15 cellular contexts compared by ENCODE assay signal in genomic region chr9:34553511-34554021, GRCh38. TPM values are rescaled to one million over a fixed set of nuclear protein-coding genes. Genes with fewer than 3 reads are reported as not detected.
DNase-seq lines count a peak whose midpoint lies in the region; ATAC-seq and TF ChIP-seq lines count a peak whose summit lies in the region.
"Had no signal": no experiment of that assay in that cellular context is flagged by ENCODE, and none has a peak within 500 bp of the region (broad histone marks: within the 10 kb centered on the region; RNA-seq: fewer than 3 reads in every experiment).

No MANE protein-coding gene starts in this region.

- POLR2A ChIA-PET in A673 (lab: Charles Lee; ENCODE audit: low non-redundant PET), result no interaction called here

- CTCF ChIA-PET in A673 (lab: Charles Lee), result no interaction called here

- H3K27ac ChIP-seq in cardiac muscle cell (peak overlapping the region; percentile 41), heart left ventricle (no peak overlapping the region), RWPE2 (ENCODE audit: poor library complexity, severe bottlenecking) (no peak overlapping the region), spleen (no peak overlapping the region), A673 (ENCODE audit: low read depth, low read length, poor library complexity, severe bottlenecking) (no peak overlapping the region)
- H3K27ac ChIP-seq: Peyer's patch had no signal

- intact Hi-C loops in heart left ventricle (cut with DNase I) (no loop called here), spleen (cut with DNase I; ENCODE audit: low total_unique reads) (no loop called here), A673 (cut with micrococcal nuclease; ENCODE audit: unreplicated experiment) (no loop called here)

- ATAC-seq in heart left ventricle (no peak), RWPE2 (ENCODE audit: low read depth) (no peak)
- ATAC-seq: CD8-positive, alpha-beta T cell had no signal

- peaks cover 40% of the 10 kb centered on the region for H3K4me1 ChIP-seq in cardiac muscle cell (ENCODE audit: low read depth)
- H3K4me1 ChIP-seq in heart left ventricle, result no peaks in the 10 kb centered on the region
- H3K4me1 ChIP-seq in RWPE2 (ENCODE audit: insufficient read depth, poor library complexity, severe bottlenecking), result no peaks in the 10 kb centered on the region
- peaks cover 0 to 36% (median 7%) of the 10 kb centered on the region in 6 donors for H3K4me1 ChIP-seq in spleen
- peaks cover 9% of the 10 kb centered on the region for H3K4me1 ChIP-seq in A673 (ENCODE audit: insufficient read depth, low read length, poor library complexity, severe bottlenecking)
- H3K4me1 ChIP-seq: Peyer's patch had no signal

- no peaks in the 10 kb centered on the region for H3K27me3 ChIP-seq in cardiac muscle cell
- H3K27me3 ChIP-seq in heart left ventricle, result peaks cover 0 to under 1% (median 0%) of the 10 kb centered on the region in 9 donors
- H3K27me3 ChIP-seq in RWPE2 (ENCODE audit: insufficient read depth, poor library complexity, severe bottlenecking), result no peaks in the 10 kb centered on the region
- peaks cover 0 to 20% (median 0%) of the 10 kb centered on the region in 7 donors for H3K27me3 ChIP-seq in spleen (replicated peaks in 1 of 7)
- H3K27me3 ChIP-seq in A673 (replicated peaks; ENCODE audit: insufficient read depth, low read depth, low read length, poor library complexity), result no peaks in the 10 kb centered on the region
- H3K27me3 ChIP-seq: Peyer's patch had no signal

- BruUV-seq in A673 (replicated peaks; lab: Mats Ljungman, UMichigan), result no TSS peak

- TF ChIP-seq POLR2A in heart left ventricle (IDR thresholded peaks at IDR 0.05) (no peak), spleen (IDR thresholded peaks at IDR 0.05) (no peak)

- no peak for TF ChIP-seq CTCF in cardiac muscle cell (IDR thresholded peaks at IDR 0.05; ENCODE audit: low read depth, low read length)
- TF ChIP-seq CTCF in heart left ventricle (IDR thresholded peaks at IDR 0.05), result no peak
- TF ChIP-seq CTCF in RWPE2 (IDR thresholded peaks at IDR 0.05; ENCODE audit: poor library complexity, severe bottlenecking), result no peak
- no peak for TF ChIP-seq CTCF in spleen (IDR thresholded peaks at IDR 0.05 in 8 of 11, conservative IDR thresholded peaks at IDR 0.05 in 3 of 11)
- no peak for TF ChIP-seq CTCF in A673 (conservative IDR thresholded peaks at IDR 0.05; ENCODE audit: low read depth, low read length)

- WGBS in heart left ventricle, 4 donors, result 77 to 85% (median 81%) methylated on average over 11 to 18 of the region's 18 CpGs
- 74 to 86% (median 85%) methylated on average over 17 to 18 of the region's 18 CpGs for WGBS in spleen, 5 donors

- H3K9me3 ChIP-seq in cardiac muscle cell (ENCODE audit: low read depth) (no peaks in the 10 kb centered on the region), heart left ventricle (no peaks in the 10 kb centered on the region), RWPE2 (ENCODE audit: severe bottlenecking) (no peaks in the 10 kb centered on the region), spleen (no peaks in the 10 kb centered on the region), A673 (ENCODE audit: low read depth, low read length, poor library complexity, severe bottlenecking) (no peaks in the 10 kb centered on the region)
- H3K9me3 ChIP-seq: Peyer's patch had no signal

- no peak for DNase-seq in cardiac muscle cell (ENCODE audit: low read depth in 1 of 2, low spot score in 1 of 2)
- DNase-seq in heart left ventricle, result no peak
- peak; percentile 46 for DNase-seq in RWPE2 (ENCODE audit: low spot score)
- DNase-seq in left kidney (ENCODE audit: low read depth, low spot score), result peak; percentile 37
- DNase-seq in spleen, result peak; percentile 64
- no peak for DNase-seq in NCI-H774 (lab: John Stamatoyannopoulos, UW)
- DNase-seq in inferior parietal cortex (ENCODE audit: extremely low spot score), result no peak
- no peak for DNase-seq in A673 (ENCODE audit: low spot score)
- DNase-seq: ACHN; CD8-positive, alpha-beta T cell; H9; Karpas-422; MM.1S; SIG-M5 had no signal

- H3K36me3 ChIP-seq in cardiac muscle cell (no peaks in the 10 kb centered on the region), heart left ventricle (no peaks in the 10 kb centered on the region), RWPE2 (ENCODE audit: low read depth) (no peaks in the 10 kb centered on the region), spleen (peaks cover 0 to 8% (median 0%) of the 10 kb centered on the region in 6 donors), A673 (ENCODE audit: insufficient read depth, low read length, poor library complexity, severe bottlenecking) (no peaks in the 10 kb centered on the region)
- H3K36me3 ChIP-seq: Peyer's patch had no signal

- no peak overlapping the region for H3K4me3 ChIP-seq in cardiac muscle cell
- H3K4me3 ChIP-seq in heart left ventricle, result no peak overlapping the region
- no peak overlapping the region for H3K4me3 ChIP-seq in RWPE2 (ENCODE audit: severe bottlenecking)
- no peak overlapping the region for H3K4me3 ChIP-seq in spleen
- no peak overlapping the region for H3K4me3 ChIP-seq in A673 (ENCODE audit: low read depth, low read length, poor library complexity, severe bottlenecking)
- H3K4me3 ChIP-seq: Peyer's patch had no signal

RNA-seq across cellular contexts. Expression of gene ENHO, which starts 30.8 kb away (rescaled TPM):
- 3.9 and 7.6 TPM in 2 replicates for total RNA-seq in cardiac muscle cell
- polyA plus RNA-seq in cardiac muscle cell, result 8.7 and 13.1 TPM in 2 replicates
- 1 to 10 TPM in 1 of 9 donors, under 1 TPM in 6, not detected in 2; 0.37 to 1.2 (median 0.52) TPM for total RNA-seq in heart left ventricle
- under 1 TPM; 0.26 to 0.27 TPM for polyA plus RNA-seq in heart left ventricle
- under 1 TPM in 3 of 7 donors, not detected in 4; 0.35 to 0.91 (median 0.46) TPM for total RNA-seq in spleen
- polyA plus RNA-seq in spleen, result under 1 TPM; 0.74 to 0.94 (median 0.89) TPM
- 1.2 and 2.8 TPM in 2 replicates for total RNA-seq in A673 (2021)
- total RNA-seq: CD8-positive, alpha-beta T cell had no signal

RNA-seq across cellular contexts. Expression of gene CNTFR, which starts 36.0 kb away (rescaled TPM):
- total RNA-seq in cardiac muscle cell, result 23.1 and 29.8 TPM in 2 replicates
- polyA plus RNA-seq in cardiac muscle cell, result 15.5 and 22.4 TPM in 2 replicates
- total RNA-seq in heart left ventricle, result 1 to 10 TPM in 5 of 9 donors, under 1 TPM in 4; 0.43 to 9.8 (median 1.2) TPM
- polyA plus RNA-seq in heart left ventricle, result 1 to 10 TPM; 2.2 to 2.3 TPM
- 10 to 100 TPM in 5 of 7 donors, 1 to 10 TPM in 2; 6.6 to 46.8 (median 26.3) TPM for total RNA-seq in spleen
- 1 to 10 TPM; 2.8 to 7.7 (median 3.1) TPM for polyA plus RNA-seq in spleen
- total RNA-seq in A673 (2021), result 3.7 and 4.5 TPM in 2 replicates
- total RNA-seq: CD8-positive, alpha-beta T cell had no signal

RNA-seq across cellular contexts. Expression of gene RPP25L, which starts 58.3 kb away (rescaled TPM):
- total RNA-seq in cardiac muscle cell (68.4 and 71.6 TPM in 2 replicates), heart left ventricle (10 to 100 TPM; 22.5 to 79.2 (median 38.3) TPM), spleen (10 to 100 TPM; 16.8 to 36.1 (median 21.5) TPM), A673 (2021) (19.7 and 31.6 TPM in 2 replicates)
- polyA plus RNA-seq in cardiac muscle cell (84.3 and 89.4 TPM in 2 replicates), heart left ventricle (10 to 100 TPM; 31.7 to 59.9 TPM), spleen (10 to 100 TPM; 32.5 to 54.1 (median 46.7) TPM)

Comparison
In these comparisons a context has a peak if more than half of its experiments do, and no peak if none do; other contexts are left out.
1. DNase-seq: peak in RWPE2 (single experiment), left kidney (single experiment) and spleen (single experiment); none in cardiac muscle cell (0 of 2), heart left ventricle (0 of 5), NCI-H774 (single experiment), inferior parietal cortex (single experiment) and A673 (single experiment).